13 cellular contexts compared by ENCODE assay signal in genomic region chr1:42891471-42891870, GRCh38.
"Had no signal": no experiment of that assay in that cellular context is flagged by ENCODE, and none has a peak within 500 bp of the region (broad histone marks: within the 10 kb centered on the region; RNA-seq: fewer than 3 reads in every experiment).

No MANE protein-coding gene starts in this region.

- H3K4me3 Mint-ChIP-seq: activated naive CD8-positive, alpha-beta T cell had no signal

- H3K4me1 ChIP-seq: esophagus muscularis mucosa, right lobe of liver, suprapubic skin had no signal

- H3K27me3 ChIP-seq: esophagus muscularis mucosa, ovary, right lobe of liver, suprapubic skin had no signal

- H3K27me3 Mint-ChIP-seq: activated naive CD8-positive, alpha-beta T cell had no signal

- H3K4me3 ChIP-seq: esophagus muscularis mucosa, ovary, right lobe of liver, suprapubic skin had no signal

- DNase-seq: activated CD4-positive, alpha-beta T cell treated with anti-CD3 and anti-CD28 coated beads, Interleukin-2, amount 50 U/mL, for 1 hour; activated CD8-positive, alpha-beta memory T cell treated with anti-CD3 and anti-CD28 coated beads for 24 hours; activated gamma-delta T cell treated with Interleukin-2 at 50 U/mL for 16 hours; amniotic stem cell; kidney glomerular epithelial cell; ovary; right lobe of liver; stimulated activated naive CD8-positive, alpha-beta T cell treated with anti-CD3 and anti-CD28 coated beads, Interleukin-15, Interleukin-2, amounts not matched to agents 100 U/mL and 50 U/mL, for 24 hours; T1000 had no signal

- H3K36me3 ChIP-seq: esophagus muscularis mucosa, ovary, right lobe of liver, suprapubic skin had no signal

- H3K9me3 ChIP-seq: esophagus muscularis mucosa, ovary, right lobe of liver, suprapubic skin had no signal

- H3K27ac ChIP-seq: esophagus muscularis mucosa, ovary, right lobe of liver, suprapubic skin had no signal

- ATAC-seq: activated CD4-positive, CD25-positive, alpha-beta regulatory T cell treated with anti-CD3 and anti-CD28 coated beads, Interleukin-2, amount 50 U/mL, for 24 hours; right lobe of liver; stimulated activated naive CD8-positive, alpha-beta T cell treated with anti-CD3 and anti-CD28 coated beads, Interleukin-15, Interleukin-2, amounts not matched to agents 100 U/mL and 50 U/mL, for 24 hours had no signal

- H3K36me3 Mint-ChIP-seq: activated naive CD8-positive, alpha-beta T cell had no signal

- H3K27ac Mint-ChIP-seq: activated naive CD8-positive, alpha-beta T cell had no signal
